8 cellular contexts compared by ENCODE assay signal in genomic region chr16:30896890-30897730, GRCh38.
DNase-seq lines count a peak whose midpoint lies in the region; ATAC-seq and TF ChIP-seq lines count a peak whose summit lies in the region.

No MANE protein-coding gene starts in this region.

- in situ Hi-C loops in GM13976 (cut with MboI; ENCODE audit: low sequenced_read_pairs, unreplicated experiment), result no loop called here

- H3K4me3 ChIP-seq in SK-N-MC, result peak overlapping the region; percentile 90

- no peak for TF ChIP-seq CTCF in GM13976 (IDR thresholded peaks at IDR 0.05; ENCODE audit: borderline replicate concordance, control extremely low read depth, extremely low read depth, insufficient read depth, missing control alignments)

- peak overlapping the region; percentile 58 for H3K27ac Mint-ChIP-seq in activated naive CD8-positive, alpha-beta T cell

- ATAC-seq in HG03039 (IDR thresholded peaks at IDR 0.05; ENCODE audit: unreplicated experiment), result no peak

- H3K4me3 Mint-ChIP-seq in activated naive CD8-positive, alpha-beta T cell, result peak overlapping the region; percentile 66

- H3K9ac ChIP-seq in SK-N-MC (ENCODE audit: insufficient read length), result peak overlapping the region; percentile 46

- H3K27ac ChIP-seq in SK-N-MC, result peak overlapping the region; percentile 85
- peak overlapping the region; percentile 94 for H3K27ac ChIP-seq in substantia nigra (ENCODE audit: low read depth, low read length, poor library complexity, severe bottlenecking)

- no peaks in the 10 kb centered on the region for H3K9me3 ChIP-seq in SK-N-MC (ENCODE audit: low read depth, low read length)

- H3K36me3 Mint-ChIP-seq in activated naive CD8-positive, alpha-beta T cell, result no peaks in the 10 kb centered on the region

- DNase-seq in GM13976 (ENCODE audit: low spot score) (peak; percentile 88), HuH-7 (ENCODE audit: low spot score) (peak; percentile 88), SK-N-MC (ENCODE audit: low read depth, low spot score) (peak; percentile 48), glomerular visceral epithelial cell (ENCODE audit: extremely low spot score) (peak; percentile 88), nucleus accumbens (lab: John Stamatoyannopoulos, UW) (peak; percentile 50 to 93 (median 85)), substantia nigra (lab: John Stamatoyannopoulos, UW) (peak; percentile 55 to 94 (median 85))

- no peaks in the 10 kb centered on the region for H3K9me3 Mint-ChIP-seq in activated naive CD8-positive, alpha-beta T cell (ENCODE audit: low read depth)

- H3K36me3 ChIP-seq in SK-N-MC (ENCODE audit: insufficient read depth, low read length), result no peaks in the 10 kb centered on the region

- no peaks in the 10 kb centered on the region for H3K27me3 Mint-ChIP-seq in activated naive CD8-positive, alpha-beta T cell

- H3K4me1 Mint-ChIP-seq in activated naive CD8-positive, alpha-beta T cell (ENCODE audit: low read depth), result peaks cover 50% of the 10 kb centered on the region
